Comparison of ENCODE assay signal across 8 cellular contexts in the genomic region with DNA sequence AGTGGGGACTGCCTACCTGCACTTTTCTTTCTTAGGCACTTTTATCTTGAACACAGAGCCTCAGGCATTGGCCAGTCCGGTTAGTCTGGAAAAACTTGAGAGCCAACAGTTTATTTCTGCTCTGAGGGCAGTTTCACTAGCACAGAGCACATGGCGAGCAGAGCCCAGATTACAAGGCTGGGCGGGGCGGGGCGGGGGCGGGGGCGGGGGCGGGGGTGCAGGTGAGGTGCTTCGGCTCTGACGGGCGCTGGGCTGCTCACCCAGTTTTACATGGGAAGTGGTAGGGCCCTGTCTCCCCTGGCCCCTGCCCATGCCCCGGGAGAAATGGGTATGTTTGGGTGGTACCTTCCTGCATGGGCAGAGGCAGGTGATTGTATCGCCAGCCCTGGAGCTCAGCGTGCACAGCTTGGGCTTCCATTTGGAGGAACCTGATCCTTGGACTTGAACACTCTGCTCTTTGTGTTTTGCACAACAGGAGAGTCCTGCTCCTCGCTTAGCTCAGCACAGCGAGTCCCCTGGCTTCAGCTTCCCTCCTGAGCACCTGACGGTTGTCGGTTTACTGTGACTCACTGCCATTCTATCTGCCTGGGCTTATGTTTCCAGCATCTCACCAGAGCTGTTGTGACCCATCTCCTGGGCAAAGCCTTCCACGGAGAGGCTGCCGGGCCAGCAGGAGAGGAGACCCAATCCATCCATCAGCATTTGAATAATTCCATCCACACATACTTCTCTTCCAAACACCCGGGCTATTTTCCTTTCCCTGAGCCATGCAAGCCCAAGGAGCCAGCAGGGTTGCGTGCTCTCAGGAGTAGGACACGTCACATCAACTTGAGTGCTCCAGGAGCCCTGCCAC.
DNase-seq lines count a peak whose midpoint lies in the region; ATAC-seq, FAIRE-seq and TF ChIP-seq lines count a peak whose summit lies in the region.

No MANE protein-coding gene starts in this region.

- peaks cover 23% of the 10 kb centered on the region for H3K36me3 Mint-ChIP-seq in activated CD8-positive, alpha-beta T cell treated with anti-CD3 and anti-CD28 coated beads, Interleukin-2, amount 10 ng/mL, durations not matched to agents 7 days and 5 days (ENCODE audit: low read depth)

- CTCF ChIA-PET in activated CD8-positive, alpha-beta T cell treated with anti-CD3 and anti-CD28 coated beads, Interleukin-2, amount 10 ng/mL, durations not matched to agents 7 days and 5 days (lab: Charles Lee): interaction anchor here (0.6 to 6.5 kb wide), 23 partner anchors 16 to 381 kb away, joined by 3 to 89 read pairs (median 10); a partner anchor contains a TSS

- H3K9me3 Mint-ChIP-seq in activated CD8-positive, alpha-beta T cell treated with anti-CD3 and anti-CD28 coated beads, Interleukin-2, amount 10 ng/mL, durations not matched to agents 7 days and 5 days (ENCODE audit: insufficient read depth): no peaks in the 10 kb centered on the region

- H3K4me1 Mint-ChIP-seq in activated CD8-positive, alpha-beta T cell treated with anti-CD3 and anti-CD28 coated beads, Interleukin-2, amount 10 ng/mL, durations not matched to agents 7 days and 5 days (ENCODE audit: low read depth): peaks cover 81% of the 10 kb centered on the region

- no peak for FAIRE-seq in HTR-8/SVneo (lab: Jason Lieb, UNC)

- DNase-seq in COLO829 (ENCODE audit: low spot score) (peak; percentile 73), NCI-H2029 (lab: John Stamatoyannopoulos, UW) (peak; percentile 49), epidermal melanocyte (ENCODE audit: insufficient read length, low spot score) (peak; percentile 64), omental fat pad (ENCODE audit: low spot score) (no peak), tibial nerve (ENCODE audit: low spot score in 2 of 2) (peak; percentile 37 to 45), HTR-8/SVneo (ENCODE audit: insufficient read length, low spot score) (no peak)
- peak; percentile 80 for DNase-seq in activated CD8-positive, alpha-beta T cell treated with anti-CD3 and anti-CD28 coated beads, Interleukin-2, amount 10 ng/mL, durations not matched to agents 7 days and 5 days

- H3K36me3 ChIP-seq in tibial nerve: no peaks in the 10 kb centered on the region

- 59 to 62% methylated on average over 14 to 17 of the region's 23 CpGs for WGBS in tibial nerve, 2 donors

- no peak for TF ChIP-seq EP300 in tibial nerve (IDR thresholded peaks at IDR 0.05)

- peak overlapping the region; percentile 76 for H3K4me3 Mint-ChIP-seq in activated CD8-positive, alpha-beta T cell treated with anti-CD3 and anti-CD28 coated beads, Interleukin-2, amount 10 ng/mL, durations not matched to agents 7 days and 5 days

- no peaks in the 10 kb centered on the region for H3K27me3 Mint-ChIP-seq in activated CD8-positive, alpha-beta T cell treated with anti-CD3 and anti-CD28 coated beads, Interleukin-2, amount 10 ng/mL, durations not matched to agents 7 days and 5 days (ENCODE audit: low read depth)

- no peaks in the 10 kb centered on the region for H3K9me3 ChIP-seq in tibial nerve

- POLR2A ChIA-PET in activated CD8-positive, alpha-beta T cell treated with anti-CD3 and anti-CD28 coated beads, Interleukin-2, amount 10 ng/mL, durations not matched to agents 7 days and 5 days (lab: Charles Lee): interaction anchor here (0.6 to 9.0 kb wide), 35 partner anchors 10 to 234 kb away, joined by 3 to 307 read pairs (median 12); a partner anchor contains a TSS

- H3K27ac Mint-ChIP-seq in activated CD8-positive, alpha-beta T cell treated with anti-CD3 and anti-CD28 coated beads, Interleukin-2, amount 10 ng/mL, durations not matched to agents 7 days and 5 days: peak overlapping the region; percentile 96

- no peak for TF ChIP-seq POLR2A in tibial nerve (IDR thresholded peaks at IDR 0.05)

- H3K27me3 ChIP-seq in tibial nerve: no peaks in the 10 kb centered on the region

- H3K27ac ChIP-seq in tibial nerve: peak overlapping the region; percentile 21 to 88 (median 87)

- TF ChIP-seq CTCF in omental fat pad (IDR thresholded peaks at IDR 0.05): no peak
- TF ChIP-seq CTCF in tibial nerve (IDR thresholded peaks at IDR 0.05): no peak

- peak overlapping the region in 1 of 4 donors; percentile 2 for H3K4me3 ChIP-seq in tibial nerve

- ATAC-seq in GM21528 (IDR thresholded peaks at IDR 0.05; ENCODE audit: low FRiP score, unreplicated experiment) (peak; percentile 35), omental fat pad (ENCODE audit: low FRiP score) (peak; percentile 29)
- ATAC-seq in activated CD8-positive, alpha-beta T cell treated with anti-CD3 and anti-CD28 coated beads, Interleukin-2, amount 10 ng/mL, durations not matched to agents 7 days and 5 days: peak; percentile 42

- H3K4me1 ChIP-seq in tibial nerve: peaks cover 0 to 55% (median 40%) of the 10 kb centered on the region in 4 donors

Comparison
In these comparisons a context has a peak if more than half of its experiments do, and no peak if none do; other contexts are left out.
1. DNase-seq: peak in COLO829 (single experiment), NCI-H2029 (single experiment), activated CD8-positive, alpha-beta T cell treated with anti-CD3 and anti-CD28 coated beads, Interleukin-2, amount 10 ng/mL, durations not matched to agents 7 days and 5 days (single experiment), epidermal melanocyte (single experiment) and tibial nerve (2 of 2); none in omental fat pad (single experiment) and HTR-8/SVneo (single experiment).
2. Peak in every context shown above with its lines, with median percentiles within 50 percentile points of each other: ATAC-seq.